ENCODE assay signal across 1 cellular context in genomic region chr1:77557053-77557452, GRCh38.
TF ChIP-seq lines count a peak whose summit lies in the region.

No MANE protein-coding gene starts in this region.

TF ChIP-seq in IMR-90, 13 proteins besides CTCF, POLR2A, EP300 and RAD21 (continued from another document):
- TF ChIP-seq FOS (IDR thresholded peaks at IDR 0.05; ENCODE audit: low read depth, low read length) (no peak), MAZ (IDR thresholded peaks at IDR 0.05; ENCODE audit: borderline replicate concordance, low read depth, low read length) (no peak), RFX5 (IDR thresholded peaks at IDR 0.05; ENCODE audit: low read depth, low read length) (no peak), NFE2L2 (IDR thresholded peaks at IDR 0.05; ENCODE audit: low read depth, low read length) (no peak), USF2 (IDR thresholded peaks at IDR 0.05; ENCODE audit: low read depth, low read length) (no peak), MAFK (IDR thresholded peaks at IDR 0.05; ENCODE audit: low read depth, low read length) (no peak)
- TF ChIP-seq, protein P1, sequence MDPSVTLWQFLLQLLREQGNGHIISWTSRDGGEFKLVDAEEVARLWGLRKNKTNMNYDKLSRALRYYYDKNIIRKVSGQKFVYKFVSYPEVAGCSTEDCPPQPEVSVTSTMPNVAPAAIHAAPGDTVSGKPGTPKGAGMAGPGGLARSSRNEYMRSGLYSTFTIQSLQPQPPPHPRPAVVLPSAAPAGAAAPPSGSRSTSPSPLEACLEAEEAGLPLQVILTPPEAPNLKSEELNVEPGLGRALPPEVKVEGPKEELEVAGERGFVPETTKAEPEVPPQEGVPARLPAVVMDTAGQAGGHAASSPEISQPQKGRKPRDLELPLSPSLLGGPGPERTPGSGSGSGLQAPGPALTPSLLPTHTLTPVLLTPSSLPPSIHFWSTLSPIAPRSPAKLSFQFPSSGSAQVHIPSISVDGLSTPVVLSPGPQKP (IDR thresholded peaks at IDR 0.05; ENCODE audit: borderline replicate concordance, low read depth, low read length), result no peak
